ENCODE assay signal across 10 cellular contexts in the genomic region with DNA sequence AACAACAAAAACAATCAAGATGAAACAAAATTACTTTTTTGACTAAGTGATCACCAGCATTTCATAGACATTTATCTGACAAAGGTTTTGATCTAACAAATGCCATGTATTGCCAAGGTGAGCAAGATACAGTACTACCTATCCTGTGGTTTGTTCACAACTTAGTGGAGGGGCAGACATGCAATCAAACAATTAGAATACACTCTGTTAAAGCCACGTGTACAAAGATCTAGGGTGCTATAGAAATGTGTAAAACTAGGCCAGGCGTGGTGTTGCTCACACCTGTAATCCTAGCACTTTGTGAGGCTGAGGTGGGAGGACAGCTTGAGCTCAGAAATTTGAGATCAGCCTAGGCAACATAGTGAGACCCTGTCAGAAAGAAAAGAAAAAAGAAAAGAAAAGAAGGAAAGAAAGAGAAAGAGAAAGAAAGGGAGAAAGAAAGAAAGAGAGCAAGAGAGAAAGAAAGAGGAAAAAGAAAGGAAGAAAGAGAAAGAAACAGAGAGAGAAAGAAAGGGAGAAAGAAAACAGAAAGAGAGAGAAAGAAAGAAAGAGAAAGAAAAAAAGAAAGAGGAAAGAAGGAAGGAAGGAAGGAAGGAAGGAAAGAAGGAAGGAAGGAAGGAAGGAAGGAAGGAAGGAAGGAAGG. TPM values are rescaled to one million over a fixed set of nuclear protein-coding genes. Genes with fewer than 3 reads are reported as not detected.
DNase-seq lines count a peak whose midpoint lies in the region; ATAC-seq and TF ChIP-seq lines count a peak whose summit lies in the region.
"Had no signal": no experiment of that assay in that cellular context is flagged by ENCODE, and none has a peak within 500 bp of the region (broad histone marks: within the 10 kb centered on the region; RNA-seq: fewer than 3 reads in every experiment).

No MANE protein-coding gene starts in this region.

- no peak overlapping the region for H2AFZ ChIP-seq in ACC112 (ENCODE audit: low read length, unreplicated experiment)

- DNase-seq in GM12864 (ENCODE audit: low read depth): no peak
- no peak for DNase-seq in activated T-helper 2 cell treated with anti-CD3 and anti-CD28 coated beads, Interferon-gamma antibody, Interleukin-2, Interleukin-4, amounts not matched to agents 10 μg/mL and 5 μg/mL and 100 μg/mL, durations not matched to agents 14 hours and 24 hours and 36 hours (ENCODE audit: low spot score)
- no peak for DNase-seq in naive B cell
- DNase-seq in amniotic stem cell (lab: John Stamatoyannopoulos, UW): no peak
- no peak for DNase-seq in AG08396 (ENCODE audit: low spot score)
- DNase-seq: Caco-2, NCI-H2029 treated with DMSO at 0.1 percent for 48 hours had no signal

- ATAC-seq in naive B cell (ENCODE audit: low read depth in 2 of 2): no peak
- ATAC-seq in HG03097 (IDR thresholded peaks at IDR 0.05; ENCODE audit: low FRiP score, unreplicated experiment): no peak
- ATAC-seq in GM19023 (IDR thresholded peaks at IDR 0.05; ENCODE audit: unreplicated experiment): no peak

- peaks cover 16% of the 10 kb centered on the region for H3K79me2 ChIP-seq in ACC112 (ENCODE audit: control insufficient read depth, insufficient read depth, low read length, unreplicated experiment)

- peak overlapping the region; percentile 96 for H3K27ac Mint-ChIP-seq in activated T-helper 2 cell treated with anti-CD3 and anti-CD28 coated beads, Interferon-gamma antibody, Interleukin-2, Interleukin-4, amounts not matched to agents 10 μg/mL and 5 μg/mL and 100 μg/mL, durations not matched to agents 14 hours and 24 hours and 36 hours
- H3K27ac Mint-ChIP-seq in naive B cell: peak overlapping the region; percentile 44 to 96 (median 92)

- peaks cover 40% of the 10 kb centered on the region for H3K4me1 ChIP-seq in ACC112 (ENCODE audit: control insufficient read depth, insufficient read depth, low read length, unreplicated experiment)
- H3K4me1 ChIP-seq: Caco-2 had no signal

- H3K27me3 Mint-ChIP-seq in activated T-helper 2 cell treated with anti-CD3 and anti-CD28 coated beads, Interferon-gamma antibody, Interleukin-2, Interleukin-4, amounts not matched to agents 10 μg/mL and 5 μg/mL and 100 μg/mL, durations not matched to agents 14 hours and 24 hours and 36 hours (ENCODE audit: low read depth): no peaks in the 10 kb centered on the region
- no peaks in the 10 kb centered on the region for H3K27me3 Mint-ChIP-seq in naive B cell

- H3K27me3 ChIP-seq in ACC112 (ENCODE audit: insufficient read depth, low read length): no peaks in the 10 kb centered on the region

- intact Hi-C loops in activated T-helper 2 cell treated with anti-CD3 and anti-CD28 coated beads, Interferon-gamma antibody, Interleukin-2, Interleukin-4, amounts not matched to agents 10 μg/mL and 5 μg/mL and 100 μg/mL, durations not matched to agents 14 hours and 24 hours and 36 hours (cut with micrococcal nuclease): loop anchor here (2.0 kb wide), 2 partner anchors 16 to 142 kb away; no protein-coding TSS in a partner anchor

- H3K4me3 ChIP-seq in ACC112 (ENCODE audit: low read depth, low read length): peak overlapping the region; percentile 33; the same call in 1 of the 2 replicates
- H3K4me3 ChIP-seq in GM12864 (ENCODE audit: low read depth, low read length): peak overlapping the region; percentile 57; the same call in 1 of the 2 replicates

- peaks cover 11% of the 10 kb centered on the region for H3K36me3 ChIP-seq in ACC112 (ENCODE audit: insufficient read depth, low read length)

- H3K9me3 Mint-ChIP-seq in activated T-helper 2 cell treated with anti-CD3 and anti-CD28 coated beads, Interferon-gamma antibody, Interleukin-2, Interleukin-4, amounts not matched to agents 10 μg/mL and 5 μg/mL and 100 μg/mL, durations not matched to agents 14 hours and 24 hours and 36 hours: no peaks in the 10 kb centered on the region
- H3K9me3 Mint-ChIP-seq in naive B cell: no peaks in the 10 kb centered on the region

- H3K4me3 Mint-ChIP-seq in activated T-helper 2 cell treated with anti-CD3 and anti-CD28 coated beads, Interferon-gamma antibody, Interleukin-2, Interleukin-4, amounts not matched to agents 10 μg/mL and 5 μg/mL and 100 μg/mL, durations not matched to agents 14 hours and 24 hours and 36 hours (ENCODE audit: low read depth): peak overlapping the region; percentile 80
- peak overlapping the region in 7 of 8 donors; percentile 0 to 74 (median 59) for H3K4me3 Mint-ChIP-seq in naive B cell

- H3K27ac ChIP-seq in ACC112 (ENCODE audit: low read depth, low read length): peak overlapping the region; percentile 45

- H3K36me3 Mint-ChIP-seq in activated T-helper 2 cell treated with anti-CD3 and anti-CD28 coated beads, Interferon-gamma antibody, Interleukin-2, Interleukin-4, amounts not matched to agents 10 μg/mL and 5 μg/mL and 100 μg/mL, durations not matched to agents 14 hours and 24 hours and 36 hours (ENCODE audit: low read depth): peaks cover 45% of the 10 kb centered on the region
- H3K36me3 Mint-ChIP-seq in naive B cell: no peaks in the 10 kb centered on the region

- TF ChIP-seq CTCF in GM12864 (IDR thresholded peaks at IDR 0.05; ENCODE audit: low read depth, low read length, missing control alignments): no peak

- peaks cover 60% of the 10 kb centered on the region for H3K4me1 Mint-ChIP-seq in activated T-helper 2 cell treated with anti-CD3 and anti-CD28 coated beads, Interferon-gamma antibody, Interleukin-2, Interleukin-4, amounts not matched to agents 10 μg/mL and 5 μg/mL and 100 μg/mL, durations not matched to agents 14 hours and 24 hours and 36 hours (ENCODE audit: low read depth)
- H3K4me1 Mint-ChIP-seq in naive B cell: peaks cover 26 to 50% (median 31%) of the 10 kb centered on the region in 3 donors

RNA-seq across cellular contexts. Expression of a gene that starts 1.4 kb away (rescaled TPM):
- 70.8 and 75.1 TPM in 2 replicates for total RNA-seq in activated T-helper 2 cell treated with anti-CD3 and anti-CD28 coated beads, Interferon-gamma antibody, Interleukin-2, Interleukin-4, amounts not matched to agents 10 μg/mL and 5 μg/mL and 100 μg/mL, durations not matched to agents 14 hours and 24 hours and 36 hours
- polyA plus RNA-seq in naive B cell (ENCODE audit: low read depth in 6 of 6): 10 to 100 TPM in 5 of 6 donors, 1 to 10 TPM in 1; 9.4 to 22.4 (median 18.1) TPM

RNA-seq across cellular contexts. Expression of a gene that starts 23.6 kb away (rescaled TPM):
- total RNA-seq in activated T-helper 2 cell treated with anti-CD3 and anti-CD28 coated beads, Interferon-gamma antibody, Interleukin-2, Interleukin-4, amounts not matched to agents 10 μg/mL and 5 μg/mL and 100 μg/mL, durations not matched to agents 14 hours and 24 hours and 36 hours: 4,961 and 5,148 TPM in 2 replicates
- polyA plus RNA-seq in naive B cell (ENCODE audit: low read depth in 6 of 6): over 10,000 TPM; 15,630 to 30,116 (median 21,556) TPM

RNA-seq across cellular contexts. Expression of a gene that starts 23.8 kb away (rescaled TPM):
- total RNA-seq in activated T-helper 2 cell treated with anti-CD3 and anti-CD28 coated beads, Interferon-gamma antibody, Interleukin-2, Interleukin-4, amounts not matched to agents 10 μg/mL and 5 μg/mL and 100 μg/mL, durations not matched to agents 14 hours and 24 hours and 36 hours: 15.3 and 16.9 TPM in 2 replicates
- 10 to 100 TPM in 5 of 6 donors, 1 to 10 TPM in 1; 9.3 to 28.6 (median 20.2) TPM for polyA plus RNA-seq in naive B cell (ENCODE audit: low read depth in 6 of 6)
